Comparison of ENCODE assay signal across 21 cellular contexts in genomic region chr5:113263545-113263944, GRCh38.
"Had no signal": no experiment of that assay in that cellular context is flagged by ENCODE, and none has a peak within 500 bp of the region (broad histone marks: within the 10 kb centered on the region; RNA-seq: fewer than 3 reads in every experiment).

No MANE protein-coding gene starts in this region.

- H3K4me2 ChIP-seq: neural progenitor cell had no signal

- H3K9me3 ChIP-seq: ascending aorta, gastroesophageal sphincter, mucosa of descending colon, psoas muscle, right atrium auricular region, thyroid gland, upper lobe of right lung had no signal

- H3K4me1 ChIP-seq: ascending aorta, psoas muscle, thyroid gland, upper lobe of right lung had no signal

- ATAC-seq: activated naive CD4-positive, alpha-beta T cell treated with anti-CD3 and anti-CD28 coated beads, Interleukin-2, amount 50 U/mL, for 72 hours; gastroesophageal sphincter; left cardiac atrium; mucosa of descending colon; psoas muscle; upper lobe of right lung had no signal

- H3K36me3 ChIP-seq: ascending aorta, brain microvascular endothelial cell, gastroesophageal sphincter, neural progenitor cell, right atrium auricular region, thyroid gland, upper lobe of right lung had no signal

- DNase-seq: activated CD4-positive, alpha-beta T cell treated with anti-CD3 and anti-CD28 coated beads for 1 hour; activated CD4-positive, alpha-beta T cell treated with anti-CD3 and anti-CD28 coated beads, Interleukin-2, amount 50 U/mL, for 1 hour; activated gamma-delta T cell treated with Interleukin-2 at 50 U/mL for 16 hours; activated T-cell treated with anti-CD3 and anti-CD28 coated beads, Interleukin-2, amount 50 U/mL, for 1 hour; caudate nucleus; effector CD4-positive, alpha-beta T cell; head of caudate nucleus; left cardiac atrium; mucosa of descending colon; psoas muscle; stimulated activated CD4-positive, alpha-beta T cell treated with anti-CD3 and anti-CD28 coated beads, Interleukin-4, amount 100 ng/mL, for 24 hours; stimulated activated naive CD4-positive, alpha-beta T cell treated with Interleukin-2 at 50 U/mL for 16 hours; T-helper 9 cell; thyroid gland; upper lobe of right lung had no signal

- H2AFZ ChIP-seq: neural progenitor cell had no signal

- H3K9ac ChIP-seq: neural progenitor cell had no signal

- H3K4me3 ChIP-seq: ascending aorta, gastroesophageal sphincter, mucosa of descending colon, neural progenitor cell, psoas muscle, right atrium auricular region, thyroid gland, upper lobe of right lung had no signal

- H3K27me3 ChIP-seq: ascending aorta, brain microvascular endothelial cell, gastroesophageal sphincter, neural progenitor cell, right atrium auricular region, thyroid gland, upper lobe of right lung had no signal

- H3K27ac ChIP-seq: ascending aorta, brain microvascular endothelial cell, neural progenitor cell, psoas muscle, right atrium auricular region, thyroid gland, upper lobe of right lung had no signal
